ENCODE assay signal across 23 cellular contexts in the genomic region with DNA sequence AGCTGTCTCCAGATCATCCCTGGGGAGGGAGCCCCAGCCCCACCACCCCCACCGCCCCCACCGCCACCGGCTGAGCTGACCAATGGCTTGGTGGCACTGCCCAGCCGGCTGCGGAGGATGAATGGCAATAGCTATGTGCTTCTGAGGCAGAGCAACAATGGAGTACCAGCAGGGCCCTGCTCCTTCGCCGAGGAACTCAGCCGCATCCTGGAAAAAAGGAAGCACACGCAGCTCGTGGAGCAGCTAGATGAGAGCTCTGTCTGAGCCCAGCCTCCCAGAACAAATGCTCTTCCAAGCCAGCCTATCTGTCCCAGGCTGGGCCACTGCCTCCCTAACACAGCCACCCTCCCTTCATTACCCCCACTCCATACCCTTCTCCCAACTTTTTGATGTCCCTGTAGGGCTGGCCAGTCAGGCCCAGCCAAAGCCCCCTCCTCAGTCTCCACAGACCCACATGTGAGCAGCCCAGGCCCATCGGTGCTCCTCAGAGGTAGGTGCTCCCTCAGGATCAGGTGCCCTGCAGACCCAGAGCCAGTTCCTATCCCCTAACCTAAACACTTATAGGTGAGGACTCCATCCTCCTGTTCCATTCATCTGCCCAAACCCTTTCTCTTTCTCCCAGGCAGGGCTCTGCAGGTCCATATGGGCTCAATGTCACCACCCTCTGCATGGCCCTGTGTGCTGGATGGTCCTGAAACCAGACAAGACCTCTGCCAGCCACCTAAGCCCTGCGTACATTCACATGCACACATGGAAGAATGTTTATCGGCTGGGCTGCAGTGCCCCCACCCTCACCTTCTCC. TPM values are rescaled to one million over a fixed set of nuclear protein-coding genes. Genes with fewer than 3 reads are reported as not detected.
DNase-seq lines count a peak whose midpoint lies in the region; ATAC-seq and TF ChIP-seq lines count a peak whose summit lies in the region.
"Had no signal": no experiment of that assay in that cellular context is flagged by ENCODE, and none has a peak within 500 bp of the region (broad histone marks: within the 10 kb centered on the region; RNA-seq: fewer than 3 reads in every experiment).

No MANE protein-coding gene starts in this region.

- H2BK5ac ChIP-seq in neuronal stem cell (ENCODE audit: low read length) = no peak overlapping the region

- H3K9me3 Mint-ChIP-seq in CD14-positive monocyte (peaks cover 0 to 6% (median 4%) of the 10 kb centered on the region in 7 donors), Caco-2 (ENCODE audit: unreplicated experiment) (no peaks in the 10 kb centered on the region)
- no peaks in the 10 kb centered on the region for H3K9me3 Mint-ChIP-seq in central memory CD8-positive, alpha-beta T cell
- H3K9me3 Mint-ChIP-seq: activated naive CD4-positive, alpha-beta T cell treated with anti-CD3 and anti-CD28 coated beads, Interleukin-2, amount 50 U/mL, for 72 hours; CD4-positive, alpha-beta memory T cell; memory B cell had no signal

- POLR2A ChIA-PET in Caco-2 (lab: Charles Lee) = no interaction called here

- H3K4me3 ChIP-seq in Caco-2 (ENCODE audit: low read depth, low read length) (no peak overlapping the region), neuronal stem cell (ENCODE audit: low read length in 2 of 2) (no peak overlapping the region)
- H3K4me3 ChIP-seq: ascending aorta, thyroid gland had no signal

- TF ChIP-seq CTCF in CD14-positive monocyte (IDR thresholded peaks at IDR 0.05) (no peak), Caco-2 (IDR thresholded peaks at IDR 0.05; ENCODE audit: insufficient read depth in 1 of 2, low read depth in 1 of 2, low read length in 1 of 2, severe bottlenecking in 1 of 2, unreplicated experiment in 1 of 2) (no peak)

- no peak overlapping the region for H3K14ac ChIP-seq in neuronal stem cell (ENCODE audit: low read length)

- peaks cover 4% of the 10 kb centered on the region for H3K4me1 ChIP-seq in Caco-2
- peaks cover 12 to 13% of the 10 kb centered on the region in 2 donors for H3K4me1 ChIP-seq in neuronal stem cell (ENCODE audit: control insufficient read depth in 2 of 2, insufficient read depth in 1 of 2, low read depth in 1 of 2, low read length in 2 of 2)

- no peak overlapping the region for H3K23ac ChIP-seq in neuronal stem cell (ENCODE audit: low read depth, low read length, poor library complexity)

- H3K9ac ChIP-seq in neuronal stem cell (ENCODE audit: low read depth, low read length, poor library complexity) = peak overlapping the region; percentile 35

- H3K4me1 Mint-ChIP-seq in CD14-positive monocyte (peaks cover 24% of the 10 kb centered on the region), Caco-2 (ENCODE audit: low read depth, unreplicated experiment) (peaks cover 10% of the 10 kb centered on the region)
- H3K4me1 Mint-ChIP-seq in central memory CD8-positive, alpha-beta T cell = peaks cover 40% of the 10 kb centered on the region

- H3K27me3 ChIP-seq in Caco-2 (replicated peaks; ENCODE audit: control insufficient read depth, insufficient read depth, low read length) (no peaks in the 10 kb centered on the region), neuronal stem cell (ENCODE audit: control insufficient read depth in 3 of 3, insufficient read depth in 3 of 3, low read depth in 1 of 3, low read length in 3 of 3) (no peaks in the 10 kb centered on the region)
- H3K27me3 ChIP-seq: ascending aorta, thyroid gland had no signal

- H3K9me3 ChIP-seq in Caco-2 (no peaks in the 10 kb centered on the region), neuronal stem cell (replicated peaks in 1 of 2; ENCODE audit: control insufficient read depth in 2 of 2, insufficient read depth in 1 of 2, low read depth in 1 of 2, low read length in 2 of 2) (peaks cover 0 to 3% of the 10 kb centered on the region in 2 donors)
- H3K9me3 ChIP-seq: ascending aorta, thyroid gland had no signal

- no peak overlapping the region for H2AK5ac ChIP-seq in neuronal stem cell (ENCODE audit: low read depth, low read length)

- peaks cover 10% of the 10 kb centered on the region for H3K79me1 ChIP-seq in neuronal stem cell (ENCODE audit: low read depth, low read length)

- no CpG with 5 or more reads among the region's 13 CpGs for WGBS in neuronal stem cell (ENCODE audit: extremely low coverage in 2 of 2, insufficient read length in 2 of 2, insufficient replicate concordance in 1 of 2), 2 donors

- peaks cover 6% of the 10 kb centered on the region for H3K36me3 ChIP-seq in Caco-2 (ENCODE audit: control insufficient read depth, insufficient read depth, low read length)
- H3K36me3 ChIP-seq in neuronal stem cell (replicated peaks in 1 of 2; ENCODE audit: control insufficient read depth in 2 of 2, insufficient read depth in 2 of 2, low read length in 2 of 2) = peaks cover 32 to 71% of the 10 kb centered on the region in 2 donors

- H3K36me3 Mint-ChIP-seq in CD14-positive monocyte = peaks cover 40 to 43% of the 10 kb centered on the region in 2 donors
- peaks cover 57% of the 10 kb centered on the region for H3K36me3 Mint-ChIP-seq in Caco-2 (ENCODE audit: insufficient read depth, unreplicated experiment)
- H3K36me3 Mint-ChIP-seq in central memory CD8-positive, alpha-beta T cell (ENCODE audit: insufficient read depth) = peaks cover 18% of the 10 kb centered on the region

- DNase-seq in CD14-positive monocyte (ENCODE audit: low spot score) (peak; percentile 16), Caco-2 (peak in 1 of 2 experiments; percentile 31), neuronal stem cell (ENCODE audit: low spot score) (no peak)
- no peak for DNase-seq in central memory CD8-positive, alpha-beta T cell (ENCODE audit: low spot score in 2 of 2)
- DNase-seq in stimulated activated CD4-positive, alpha-beta T cell treated with anti-CD3 and anti-CD28 coated beads, Interleukin-4, amount 100 ng/mL, for 1 hour = no peak
- DNase-seq: CD4-positive, alpha-beta memory T cell; DMS 273 treated with DMSO at 0.1 percent for 48 hours; NCI-H1417; NCI-H2081 treated with DMSO at 0.1 percent for 48 hours; NCI-H774; retina; stimulated activated CD4-positive, alpha-beta T cell treated with anti-CD3 and anti-CD28 coated beads, Interleukin-4, amount 100 ng/mL, for 4 hours; stimulated activated naive CD4-positive, alpha-beta T cell treated with Interleukin-2 at 50 U/mL for 16 hours; T-helper 2 cell had no signal

- no peak overlapping the region for H3K18ac ChIP-seq in neuronal stem cell (ENCODE audit: low read length)

- intact Hi-C loops in CD14-positive monocyte (cut with micrococcal nuclease) (loop anchor here in 1 of 2 donors (10.0 kb wide), 1 partner anchor 69 kb away; a partner anchor contains a TSS), Caco-2 (cut with micrococcal nuclease; ENCODE audit: unreplicated experiment) (no loop called here)

- no peak overlapping the region for H2BK120ac ChIP-seq in neuronal stem cell (ENCODE audit: low read depth, low read length)

- H3K4me2 ChIP-seq in neuronal stem cell (ENCODE audit: insufficient read depth, low read length, poor library complexity, severe bottlenecking) = no peak overlapping the region

- H4K8ac ChIP-seq in neuronal stem cell (ENCODE audit: low read depth, low read length) = no peak overlapping the region

- CTCF ChIA-PET in Caco-2 (lab: Charles Lee) = no interaction called here

- no peak overlapping the region for H2AFZ ChIP-seq in neuronal stem cell (ENCODE audit: low read length)

- no peak overlapping the region for H2BK12ac ChIP-seq in neuronal stem cell (ENCODE audit: low read length)

- no TSS peak for BruUV-seq in Caco-2 (replicated peaks; lab: Mats Ljungman, UMichigan)

- H3K27ac Mint-ChIP-seq in CD14-positive monocyte = peak overlapping the region in 1 of 7 donors; percentile 43
- H3K27ac Mint-ChIP-seq in Caco-2 (ENCODE audit: unreplicated experiment) = peak overlapping the region; percentile 14
- H3K27ac Mint-ChIP-seq in central memory CD8-positive, alpha-beta T cell (ENCODE audit: low read depth) = peak overlapping the region; percentile 69
- H3K27ac Mint-ChIP-seq: memory B cell had no signal

- ATAC-seq in central memory CD8-positive, alpha-beta T cell (replicated peaks; ENCODE audit: extremely low read depth, poor library complexity, severe bottlenecking) = no peak
- ATAC-seq in GM21423 (IDR thresholded peaks at IDR 0.05; ENCODE audit: unreplicated experiment) (no peak), GM21360 (IDR thresholded peaks at IDR 0.05; ENCODE audit: unreplicated experiment) (no peak)
- ATAC-seq: activated naive CD4-positive, alpha-beta T cell treated with anti-CD3 and anti-CD28 coated beads, Interleukin-2, amount 50 U/mL, for 72 hours; SK-N-SH treated with all-trans-retinoic acid at 6 μM for 48 hours had no signal

- H3K4ac ChIP-seq in neuronal stem cell (ENCODE audit: low read length) = no peak overlapping the region

- no peak overlapping the region for H2BK15ac ChIP-seq in neuronal stem cell (ENCODE audit: low read length)

- H3K4me3 Mint-ChIP-seq in CD14-positive monocyte (no peak overlapping the region), Caco-2 (ENCODE audit: unreplicated experiment) (no peak overlapping the region)
- no peak overlapping the region for H3K4me3 Mint-ChIP-seq in central memory CD8-positive, alpha-beta T cell
- H3K4me3 Mint-ChIP-seq: memory B cell had no signal

- H3K27ac ChIP-seq in neuronal stem cell (replicated peaks; ENCODE audit: low read length) = no peak overlapping the region
- H3K27ac ChIP-seq: ascending aorta, epithelial cell of prostate, thyroid gland had no signal

- H3K27me3 Mint-ChIP-seq in CD14-positive monocyte (ENCODE audit: low read depth in 3 of 3) (peaks cover 0 to 2% (median 0%) of the 10 kb centered on the region in 3 donors), Caco-2 (ENCODE audit: insufficient read depth, unreplicated experiment) (no peaks in the 10 kb centered on the region)
- no peaks in the 10 kb centered on the region for H3K27me3 Mint-ChIP-seq in central memory CD8-positive, alpha-beta T cell
- H3K27me3 Mint-ChIP-seq: CD4-positive, alpha-beta memory T cell; memory B cell had no signal

- H4K91ac ChIP-seq in neuronal stem cell (ENCODE audit: low read depth, low read length, poor library complexity) = no peak overlapping the region

RNA-seq across cellular contexts. Expression of a gene that starts 3.2 kb away (rescaled TPM):
- 100 to 1,000 TPM in 1 of 2 donors, 10 to 100 TPM in 1; 98.0 to 123 TPM for polyA plus RNA-seq in CD14-positive monocyte
- 82.1 and 84.1 TPM in 2 replicates for total RNA-seq in Caco-2 (2022)
- 72.6 TPM for polyA plus RNA-seq in neuronal stem cell (2013, experiment 1 of 2)
- 69.4 TPM for polyA plus RNA-seq in neuronal stem cell (2013, experiment 2 of 2)

RNA-seq across cellular contexts. Expression of a gene that starts 3.3 kb away (rescaled TPM):
- under 1 TPM; 0.31 to 0.69 TPM for polyA plus RNA-seq in CD14-positive monocyte
- 26.2 and 29.8 TPM in 2 replicates for total RNA-seq in Caco-2 (2022)
- 7.5 TPM for polyA plus RNA-seq in neuronal stem cell (2013, experiment 1 of 2)
- polyA plus RNA-seq in neuronal stem cell (2013, experiment 2 of 2) = 7.0 TPM

RNA-seq across cellular contexts. Expression of a gene that starts 14.8 kb away (rescaled TPM):
- polyA plus RNA-seq in CD14-positive monocyte = not detected
- 67.3 and 81.2 TPM in 2 replicates for total RNA-seq in Caco-2 (2022)
- polyA plus RNA-seq in neuronal stem cell (2013, experiment 1 of 2) = 8.9 TPM
- polyA plus RNA-seq in neuronal stem cell (2013, experiment 2 of 2) = 9.1 TPM
- total RNA-seq: MCF 10A had no signal

RNA-seq across cellular contexts. Expression of a gene that starts 15.5 kb away (rescaled TPM):
- 1 to 10 TPM; 2.8 to 3.3 TPM for polyA plus RNA-seq in CD14-positive monocyte
- 53.3 and 54.8 TPM in 2 replicates for total RNA-seq in Caco-2 (2022)
- 75.1 TPM for polyA plus RNA-seq in neuronal stem cell (2013, experiment 1 of 2)
- 76.2 TPM for polyA plus RNA-seq in neuronal stem cell (2013, experiment 2 of 2)

RNA-seq across cellular contexts. Expression of a gene that starts 46.9 kb away (rescaled TPM):
- not detected for polyA plus RNA-seq in CD14-positive monocyte
- total RNA-seq in Caco-2 (2022) = 1.4 and 1.5 TPM in 2 replicates
- 0.29 TPM for polyA plus RNA-seq in neuronal stem cell (2013, experiment 1 of 2)
- 0.33 TPM for polyA plus RNA-seq in neuronal stem cell (2013, experiment 2 of 2)
